Comparison of ENCODE assay signal across 17 cellular contexts in genomic region chr17:37087683-37088082, GRCh38.
"Had no signal": no experiment of that assay in that cellular context is flagged by ENCODE, and none has a peak within 500 bp of the region (broad histone marks: within the 10 kb centered on the region; RNA-seq: fewer than 3 reads in every experiment).

No MANE protein-coding gene starts in this region.

- H3K27me3 ChIP-seq: adrenal gland, left lung, ovary, stomach, upper lobe of left lung had no signal

- H3K27ac ChIP-seq: adrenal gland, left lung, ovary, stomach, upper lobe of left lung had no signal

- ATAC-seq: sciatic nerve had no signal

- DNase-seq: activated B cell treated with CpG ODN at 0.5 μM for 24 hours; activated CD4-positive, alpha-beta T cell treated with anti-CD3 and anti-CD28 coated beads for 48 hours; activated effector memory CD4-positive, alpha-beta T cell treated with anti-CD3 and anti-CD28 coated beads, Interleukin-2, amount 50 U/mL, for 16 hours; activated T-cell treated with anti-CD3 and anti-CD28 coated beads, Interleukin-2, amount 50 U/mL, for 24 hours; adrenal gland; cerebellar nuclear complex; cortex of kidney; kidney; left lung; ovary; stimulated activated CD4-positive, alpha-beta T cell treated with anti-CD3 and anti-CD28 coated beads, Interleukin-4, amount 100 ng/mL, for 24 hours; upper lobe of left lung had no signal

- H3K9me3 Mint-ChIP-seq: activated B cell treated with CpG ODN at 0.5 μM for 24 hours; activated naive CD4-positive, alpha-beta T cell treated with anti-CD3 and anti-CD28 coated beads, Interleukin-2, amount 50 U/mL, for 72 hours; activated T-cell treated with anti-CD3 and anti-CD28 coated beads, Interleukin-2, amount 50 U/mL, for 24 hours; stimulated activated effector memory CD8-positive, alpha-beta T cell treated with anti-CD3 and anti-CD28 coated beads, Interleukin-12 subunit alpha, Interleukin-12 subunit beta, amount 100 ng/mL, for 72 hours had no signal

- H3K36me3 ChIP-seq: ovary had no signal

- H3K4me2 ChIP-seq: smooth muscle cell had no signal

- H3K27ac Mint-ChIP-seq: activated B cell treated with CpG ODN at 0.5 μM for 24 hours; stimulated activated effector memory CD8-positive, alpha-beta T cell treated with anti-CD3 and anti-CD28 coated beads, Interleukin-12 subunit alpha, Interleukin-12 subunit beta, amount 100 ng/mL, for 72 hours had no signal

- H3K27me3 Mint-ChIP-seq: activated B cell treated with CpG ODN at 0.5 μM for 24 hours; activated T-cell treated with anti-CD3 and anti-CD28 coated beads, Interleukin-2, amount 50 U/mL, for 24 hours had no signal

- H3K4me3 ChIP-seq: adrenal gland, left lung, ovary, smooth muscle cell, stomach, upper lobe of left lung had no signal

- H3K4me1 ChIP-seq: adrenal gland, upper lobe of left lung had no signal

- H3K4me3 Mint-ChIP-seq: activated B cell treated with CpG ODN at 0.5 μM for 24 hours; activated T-cell treated with anti-CD3 and anti-CD28 coated beads, Interleukin-2, amount 50 U/mL, for 24 hours had no signal
